Comparison of ENCODE assay signal across 32 cellular contexts in the genomic region with DNA sequence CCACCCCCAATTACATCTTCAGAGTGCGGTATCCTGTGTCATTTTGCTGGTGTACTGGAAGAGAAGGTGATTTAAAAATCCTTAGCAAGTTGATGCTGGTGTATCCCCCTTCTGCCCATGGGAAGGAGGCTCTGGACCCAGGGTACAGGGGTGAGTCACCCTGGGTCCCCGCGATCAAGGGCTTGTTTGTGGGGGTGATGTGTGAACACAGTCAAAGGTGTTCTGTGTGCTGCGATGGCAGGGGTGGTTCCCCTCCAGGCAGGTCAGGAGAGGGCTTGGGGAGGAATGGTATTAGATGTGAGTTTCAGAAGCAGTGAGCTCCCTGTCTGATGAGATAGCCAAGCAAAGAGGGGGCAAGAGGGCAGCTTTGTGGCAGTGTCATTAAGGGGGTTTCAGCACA. TPM values are rescaled to one million over a fixed set of nuclear protein-coding genes. Genes with fewer than 3 reads are reported as not detected.
"Had no signal": no experiment of that assay in that cellular context is flagged by ENCODE, and none has a peak within 500 bp of the region (broad histone marks: within the 10 kb centered on the region; RNA-seq: fewer than 3 reads in every experiment).

No MANE protein-coding gene starts in this region.

- H3K9me3 Mint-ChIP-seq: activated CD4-positive, alpha-beta T cell treated with anti-CD3 and anti-CD28 coated beads, Interleukin-2, amount 10 ng/mL, durations not matched to agents 24 days and 14 days; activated CD8-positive, alpha-beta T cell treated with anti-CD3 and anti-CD28 coated beads for 36 hours; activated T-helper 17 cell treated with anti-CD3 and anti-CD28 coated beads, Interleukin-2, amount 50 U/mL, for 72 hours had no signal

- H3K27ac ChIP-seq: adrenal gland, body of pancreas, KMS-11, Peyer's patch, WERI-Rb-1 had no signal

- H3K4me3 ChIP-seq: adrenal gland, body of pancreas, Peyer's patch had no signal

- H3K27me3 ChIP-seq: adrenal gland, body of pancreas, Peyer's patch had no signal

- H3K9me3 ChIP-seq: adrenal gland, body of pancreas, Peyer's patch had no signal

- H3K27me3 Mint-ChIP-seq: activated CD4-positive, alpha-beta T cell treated with anti-CD3 and anti-CD28 coated beads, Interleukin-2, amount 10 ng/mL, durations not matched to agents 24 days and 14 days had no signal

- H3K36me3 Mint-ChIP-seq: activated naive CD4-positive, alpha-beta T cell treated with anti-CD3 and anti-CD28 coated beads, Interleukin-2, amount 50 U/mL, for 72 hours had no signal

- H3K4me3 Mint-ChIP-seq: activated CD4-positive, alpha-beta T cell treated with anti-CD3 and anti-CD28 coated beads, Interleukin-2, amount 10 ng/mL, durations not matched to agents 24 days and 14 days; activated CD8-positive, alpha-beta T cell treated with anti-CD3 and anti-CD28 coated beads for 36 hours; activated T-cell treated with anti-CD3 and anti-CD28 coated beads, Interleukin-2, amount 50 U/mL, for 72 hours; activated T-helper 17 cell treated with anti-CD3 and anti-CD28 coated beads, Interleukin-2, amount 50 U/mL, for 72 hours had no signal

- H3K4me1 ChIP-seq: adrenal gland, body of pancreas, Peyer's patch had no signal

- H3K4me1 Mint-ChIP-seq: activated CD4-positive, alpha-beta T cell treated with anti-CD3 and anti-CD28 coated beads, Interleukin-2, amount 10 ng/mL, durations not matched to agents 24 days and 14 days; activated T-helper 17 cell treated with anti-CD3 and anti-CD28 coated beads, Interleukin-2, amount 50 U/mL, for 72 hours had no signal

- DNase-seq: activated CD4-positive, alpha-beta T cell treated with anti-CD3 and anti-CD28 coated beads for 1 hour; activated CD4-positive, alpha-beta T cell treated with anti-CD3 and anti-CD28 coated beads, Interleukin-2, amount 10 ng/mL, durations not matched to agents 24 days and 14 days; activated CD4-positive, alpha-beta T cell treated with anti-CD3 and anti-CD28 coated beads, Interleukin-2, amount 50 U/mL, for 4 hours; activated CD4-positive, CD25-positive, alpha-beta regulatory T cell; activated CD8-positive, alpha-beta T cell treated with anti-CD3 and anti-CD28 coated beads for 36 hours; activated effector memory CD4-positive, alpha-beta T cell treated with anti-CD3 and anti-CD28 coated beads, Interleukin-2, amount 50 U/mL, for 16 hours; activated naive CD4-positive, alpha-beta T cell; activated T-cell treated with anti-CD3 and anti-CD28 coated beads, Interleukin-2, amount 50 U/mL, for 1 hour; activated T-cell treated with anti-CD3 and anti-CD28 coated beads, Interleukin-2, amount 50 U/mL, for 72 hours; adrenal gland; body of pancreas; MM.1S; MV-4-11; NCI-H1092; NCI-H1417; NCI-H146; NCI-H187; NCI-H2029 treated with DMSO at 0.1 percent for 48 hours; NCI-H226; NCI-H446 treated with DMSO at 0.1 percent for 48 hours; PC-3; Peyer's patch; RPMI8226; SIG-M5; T1000; WERI-Rb-1 had no signal

- H3K36me3 ChIP-seq: adrenal gland, Peyer's patch had no signal

- H3K27ac Mint-ChIP-seq: activated CD4-positive, alpha-beta T cell treated with anti-CD3 and anti-CD28 coated beads, Interleukin-2, amount 10 ng/mL, durations not matched to agents 24 days and 14 days; activated CD8-positive, alpha-beta T cell treated with anti-CD3 and anti-CD28 coated beads for 36 hours; activated naive CD4-positive, alpha-beta T cell treated with anti-CD3 and anti-CD28 coated beads, Interleukin-2, amount 50 U/mL, for 72 hours; activated T-cell treated with anti-CD3 and anti-CD28 coated beads, Interleukin-2, amount 50 U/mL, for 72 hours; activated T-helper 17 cell treated with anti-CD3 and anti-CD28 coated beads, Interleukin-2, amount 50 U/mL, for 72 hours had no signal

RNA-seq across cellular contexts. Expression of a gene that starts 28.9 kb away (rescaled TPM):
- total RNA-seq: activated CD8-positive, alpha-beta memory T cell treated with anti-CD3 and anti-CD28 coated beads for 36 hours; activated CD8-positive, alpha-beta T cell treated with anti-CD3 and anti-CD28 coated beads for 36 hours; activated naive CD4-positive, alpha-beta T cell treated with anti-CD3 and anti-CD28 coated beads, Interleukin-2, amount 50 U/mL, for 72 hours; LHCN-M2; T-helper 2 cell treated with Interferon-gamma antibody and Interleukin-4, amounts not matched to agents 100 ng/mL and 5 ng/mL, for 36 hours had no signal
